ENCODE assay signal across 8 cellular contexts in the genomic region with DNA sequence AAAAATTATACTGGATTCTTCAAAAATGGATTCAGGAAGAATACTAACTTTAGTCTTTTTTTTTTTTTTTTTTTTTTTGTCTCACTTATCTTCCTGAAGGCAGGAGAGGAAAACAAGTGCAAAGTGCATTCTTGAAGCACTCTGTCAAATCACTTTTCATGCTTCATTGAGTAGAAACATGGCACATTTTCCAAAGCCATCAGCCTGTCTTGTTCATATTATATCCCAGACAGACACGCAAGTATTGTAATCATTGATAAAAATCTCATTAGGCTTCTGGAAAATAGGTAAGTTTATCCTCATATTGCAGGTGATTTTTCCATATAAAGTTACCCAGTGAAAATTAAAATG. TPM values are rescaled to one million over a fixed set of nuclear protein-coding genes. Genes with fewer than 3 reads are reported as not detected.
DNase-seq lines count a peak whose midpoint lies in the region; ATAC-seq and TF ChIP-seq lines count a peak whose summit lies in the region.

No MANE protein-coding gene starts in this region.

- H3K9me2 ChIP-seq in OCI-LY7 (ENCODE audit: insufficient read depth, low read length), result no peaks in the 10 kb centered on the region

- H2BK12ac ChIP-seq in neuronal stem cell (ENCODE audit: low read length), result no peak overlapping the region

- TF ChIP-seq CTCF in OCI-LY7 (conservative IDR thresholded peaks at IDR 0.05; ENCODE audit: low read length) (no peak), endothelial cell (IDR thresholded peaks at IDR 0.05; ENCODE audit: unreplicated experiment) (no peak)

- H4K8ac ChIP-seq in neuronal stem cell (ENCODE audit: low read depth, low read length), result no peak overlapping the region

- no peak overlapping the region for H3K18ac ChIP-seq in neuronal stem cell (ENCODE audit: low read length)

- H3K4ac ChIP-seq in neuronal stem cell (ENCODE audit: low read length), result no peak overlapping the region

- no peak overlapping the region for H3K14ac ChIP-seq in neuronal stem cell (ENCODE audit: low read length)

- H3K27ac ChIP-seq in OCI-LY7 (ENCODE audit: low read depth, low read length, poor library complexity, severe bottlenecking) (no peak overlapping the region), neuronal stem cell (replicated peaks; ENCODE audit: low read length) (no peak overlapping the region)

- H4K91ac ChIP-seq in neuronal stem cell (ENCODE audit: low read depth, low read length, poor library complexity), result no peak overlapping the region

- H2AK5ac ChIP-seq in neuronal stem cell (ENCODE audit: low read depth, low read length), result no peak overlapping the region

- BruUV-seq in OCI-LY7 (replicated peaks; lab: Mats Ljungman, UMichigan), result no TSS peak

- H3K4me1 ChIP-seq in OCI-LY7 (ENCODE audit: insufficient read depth, low read length, poor library complexity, severe bottlenecking) (peaks cover 7% of the 10 kb centered on the region), neuronal stem cell (ENCODE audit: control insufficient read depth in 2 of 2, insufficient read depth in 1 of 2, low read depth in 1 of 2, low read length in 2 of 2) (peaks cover 0 to 7% of the 10 kb centered on the region in 2 donors)

- no peaks in the 10 kb centered on the region for H3K79me2 ChIP-seq in OCI-LY7 (ENCODE audit: insufficient read depth, low read depth, low read length)

- H3K4me1 Mint-ChIP-seq in endothelial cell (ENCODE audit: unreplicated experiment), result peaks cover 12% of the 10 kb centered on the region

- CTCF ChIA-PET in OCI-LY7 (lab: Charles Lee; ENCODE audit: unreplicated experiment), result no interaction called here

- H3K27ac Mint-ChIP-seq in endothelial cell (ENCODE audit: unreplicated experiment), result peak overlapping the region; percentile 96

- peak overlapping the region; percentile 79 for H3K4me3 ChIP-seq in OCI-LY7 (ENCODE audit: low read depth, low read length, poor library complexity, severe bottlenecking)
- H3K4me3 ChIP-seq in neuronal stem cell (ENCODE audit: low read length in 2 of 2), result peak overlapping the region in 1 of 2 donors; percentile 63

- ATAC-seq in GM19397 (IDR thresholded peaks at IDR 0.05; ENCODE audit: unreplicated experiment), result no peak

- POLR2A ChIA-PET in OCI-LY7 (lab: Charles Lee), result no interaction called here

- H3K9ac ChIP-seq in neuronal stem cell (ENCODE audit: low read depth, low read length, poor library complexity), result no peak overlapping the region

- H4K20me1 ChIP-seq in OCI-LY7 (ENCODE audit: insufficient read depth, low read length), result no peaks in the 10 kb centered on the region

- intact Hi-C loops in OCI-LY7 (cut with micrococcal nuclease; ENCODE audit: unreplicated experiment), result loop anchor here (2.0 to 10.0 kb wide), 2 partner anchors 189 to 909 kb away; a partner anchor contains a TSS

- peaks cover 12% of the 10 kb centered on the region for H3K27me3 Mint-ChIP-seq in endothelial cell (ENCODE audit: unreplicated experiment)

- H2BK5ac ChIP-seq in neuronal stem cell (ENCODE audit: low read length), result no peak overlapping the region

- H2BK15ac ChIP-seq in neuronal stem cell (ENCODE audit: low read length), result no peak overlapping the region

- H3K36me3 Mint-ChIP-seq in endothelial cell (ENCODE audit: low read depth, unreplicated experiment), result peaks cover 5% of the 10 kb centered on the region

- no peaks in the 10 kb centered on the region for H3K9me3 Mint-ChIP-seq in endothelial cell (ENCODE audit: unreplicated experiment)

- H3K36me3 ChIP-seq in OCI-LY7 (ENCODE audit: insufficient read depth, low read length), result no peaks in the 10 kb centered on the region
- no peaks in the 10 kb centered on the region for H3K36me3 ChIP-seq in neuronal stem cell (replicated peaks in 1 of 2; ENCODE audit: control insufficient read depth in 2 of 2, insufficient read depth in 2 of 2, low read length in 2 of 2)

- WGBS in neuronal stem cell (ENCODE audit: extremely low coverage in 2 of 2, insufficient read length in 2 of 2, insufficient replicate concordance in 1 of 2), 2 donors, result no CpG with 5 or more reads among the region's 1 CpG

- no peaks in the 10 kb centered on the region for H3K79me1 ChIP-seq in neuronal stem cell (ENCODE audit: low read depth, low read length)

- DNase-seq in DMS79 (lab: John Stamatoyannopoulos, UW) (peak; percentile 20), OCI-LY7 (ENCODE audit: low spot score) (no peak), endothelial cell (ENCODE audit: low spot score) (no peak), neuronal stem cell (ENCODE audit: low spot score) (no peak), MV-4-11 (lab: John Stamatoyannopoulos, UW) (no peak), NK-92 (lab: John Stamatoyannopoulos, UW; ENCODE audit: unreplicated experiment) (no peak)
- DNase-seq in activated CD4-positive, alpha-beta T cell treated with anti-CD3 and anti-CD28 coated beads for 4 hours, result no peak

- H2BK120ac ChIP-seq in neuronal stem cell (ENCODE audit: low read depth, low read length), result no peak overlapping the region

- peak overlapping the region; percentile 93 for H3K4me3 Mint-ChIP-seq in endothelial cell (ENCODE audit: unreplicated experiment)

- H3K9me3 ChIP-seq in OCI-LY7 (ENCODE audit: low read length), result no peaks in the 10 kb centered on the region
- peaks cover 2 to 7% of the 10 kb centered on the region in 2 donors for H3K9me3 ChIP-seq in neuronal stem cell (replicated peaks in 1 of 2; ENCODE audit: control insufficient read depth in 2 of 2, insufficient read depth in 1 of 2, low read depth in 1 of 2, low read length in 2 of 2)

- H3K4me2 ChIP-seq in OCI-LY7 (ENCODE audit: low read length), result peak overlapping the region; percentile 91
- H3K4me2 ChIP-seq in neuronal stem cell (ENCODE audit: insufficient read depth, low read length, poor library complexity, severe bottlenecking), result no peak overlapping the region

- no peak overlapping the region for H3K23ac ChIP-seq in neuronal stem cell (ENCODE audit: low read depth, low read length, poor library complexity)

- H3K27me3 ChIP-seq in neuronal stem cell (ENCODE audit: control insufficient read depth in 3 of 3, insufficient read depth in 3 of 3, low read depth in 1 of 3, low read length in 3 of 3), result no peaks in the 10 kb centered on the region

- H2AFZ ChIP-seq in OCI-LY7 (ENCODE audit: low read length), result peak overlapping the region; percentile 92
- H2AFZ ChIP-seq in neuronal stem cell (ENCODE audit: low read length), result peak overlapping the region; percentile 90

RNA-seq across cellular contexts. Expression of a gene that starts 1.3 kb away (rescaled TPM):
- 1.7 and 1.8 TPM in 2 replicates for total RNA-seq in OCI-LY7 (2014; rRNA removed; shearing (Covaris generic))
- 1.9 and 3.2 TPM in 2 replicates for total RNA-seq in OCI-LY7 (2022)
- total RNA-seq in endothelial cell (ENCODE audit: unreplicated experiment), result 4.6 TPM
- 3.9 TPM for polyA plus RNA-seq in neuronal stem cell (2013, experiment 1 of 2)
- 3.9 TPM for polyA plus RNA-seq in neuronal stem cell (2013, experiment 2 of 2)
